In genomic region chr19:1082165-1082927, GRCh38 we compare ENCODE assay signal across 8 cellular contexts. TPM values are rescaled to one million over a fixed set of nuclear protein-coding genes. Genes with fewer than 3 reads are reported as not detected.
A peak's percentile ranks its signal among the peaks of the same experiment; 100 is the strongest.
DNase-seq lines count a peak whose midpoint lies in the region; ATAC-seq and TF ChIP-seq lines count a peak whose summit lies in the region.

No MANE protein-coding gene starts in this region.

- H3K36me3 ChIP-seq in SJCRH30: no peaks in the 10 kb centered on the region

- no peak for TF ChIP-seq EP300 in Ishikawa (IDR thresholded peaks at IDR 0.05; ENCODE audit: borderline replicate concordance)

- no peaks in the 10 kb centered on the region for H3K9me3 ChIP-seq in SJCRH30 (replicated peaks)
- no peaks in the 10 kb centered on the region for H3K9me3 ChIP-seq in iPS-18c (ENCODE audit: control insufficient read depth, insufficient read depth, low read length)

- peak; percentile 56 to 76 for ATAC-seq in activated naive CD4-positive, alpha-beta T cell treated with anti-CD3 and anti-CD28 coated beads, Interleukin-2, amount 50 U/mL, for 72 hours
- no peak for ATAC-seq in HG03457 (IDR thresholded peaks at IDR 0.05; ENCODE audit: unreplicated experiment)

- no peak for TF ChIP-seq CTCF in dorsolateral prefrontal cortex (IDR thresholded peaks at IDR 0.05 in 54 of 56, conservative IDR thresholded peaks at IDR 0.05 in 2 of 56; ENCODE audit: low read depth in 1 of 56, partially characterized antibody in 56 of 56)

- H3K27ac Mint-ChIP-seq in activated naive CD4-positive, alpha-beta T cell treated with anti-CD3 and anti-CD28 coated beads, Interleukin-2, amount 50 U/mL, for 72 hours: peak overlapping the region in 1 of 2 donors; percentile 54

- TF ChIP-seq RAD21 in Ishikawa (IDR thresholded peaks at IDR 0.05; ENCODE audit: low read depth): no peak

- no peak overlapping the region for H3K27ac ChIP-seq in SJCRH30
- no peak overlapping the region for H3K27ac ChIP-seq in dorsolateral prefrontal cortex

- H3K4me1 ChIP-seq in SJCRH30: peaks cover 8% of the 10 kb centered on the region; the same call in 1 of the 2 replicates

- intact Hi-C loops in dorsolateral prefrontal cortex (cut with DNase I): no loop called here

- no peak overlapping the region for H3K4me3 ChIP-seq in SJCRH30
- H3K4me3 ChIP-seq in iPS-18c (ENCODE audit: insufficient read depth, low read depth, low read length): peak overlapping the region; percentile 58; the same call in 1 of the 2 replicates
- H3K4me3 ChIP-seq in dorsolateral prefrontal cortex: no peak overlapping the region

- H3K27me3 ChIP-seq in SJCRH30: no peaks in the 10 kb centered on the region
- no peaks in the 10 kb centered on the region for H3K27me3 ChIP-seq in dorsolateral prefrontal cortex

- DNase-seq in CD1c-positive myeloid dendritic cell (ENCODE audit: extremely low spot score): peak; percentile 76
- DNase-seq in SJCRH30: peak; percentile 58 to 62
- peak in 1 of 2 donors; percentile 87 for DNase-seq in activated naive CD4-positive, alpha-beta T cell treated with anti-CD3 and anti-CD28 coated beads, Interleukin-2, amount 50 U/mL, for 72 hours (ENCODE audit: low spot score in 2 of 2)
- peak; percentile 58 for DNase-seq in stimulated activated CD4-positive, alpha-beta T cell treated with anti-CD3 and anti-CD28 coated beads, Interleukin-2, amount 100 ng/mL, for 4 hours (ENCODE audit: low read depth)
- no peak for DNase-seq in dorsolateral prefrontal cortex

- H3K9me3 Mint-ChIP-seq in activated naive CD4-positive, alpha-beta T cell treated with anti-CD3 and anti-CD28 coated beads, Interleukin-2, amount 50 U/mL, for 72 hours: no peaks in the 10 kb centered on the region

- H3K36me3 Mint-ChIP-seq in activated naive CD4-positive, alpha-beta T cell treated with anti-CD3 and anti-CD28 coated beads, Interleukin-2, amount 50 U/mL, for 72 hours: peaks cover 5 to 36% of the 10 kb centered on the region in 2 donors

TF ChIP-seq in Ishikawa, 13 proteins besides CTCF, POLR2A, EP300 and RAD21:
- TF ChIP-seq, protein P1, sequence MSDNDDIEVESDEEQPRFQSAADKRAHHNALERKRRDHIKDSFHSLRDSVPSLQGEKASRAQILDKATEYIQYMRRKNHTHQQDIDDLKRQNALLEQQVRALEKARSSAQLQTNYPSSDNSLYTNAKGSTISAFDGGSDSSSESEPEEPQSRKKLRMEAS (IDR thresholded peaks at IDR 0.05): peak; percentile 84
- TF ChIP-seq USF1 (IDR thresholded peaks at IDR 0.05): peak; percentile 81
- no peak for TF ChIP-seq ZBTB7A (IDR thresholded peaks at IDR 0.05; ENCODE audit: low read depth)
- TF ChIP-seq TEAD4 (IDR thresholded peaks at IDR 0.05): no peak
- TF ChIP-seq CREB1 (IDR thresholded peaks at IDR 0.05; ENCODE audit: low read depth): no peak; the same call in 1 of the 2 replicates
- TF ChIP-seq YY1 (IDR thresholded peaks at IDR 0.05; ENCODE audit: low read depth): no peak
- no peak for TF ChIP-seq FOXM1 (IDR thresholded peaks at IDR 0.05; ENCODE audit: borderline replicate concordance, low read depth)
- TF ChIP-seq TAF1 (IDR thresholded peaks at IDR 0.05; ENCODE audit: low read depth): no peak
- TF ChIP-seq CEBPB (IDR thresholded peaks at IDR 0.05): no peak

RNA-seq across cellular contexts. Expression of gene POLR2E, which starts 12.8 kb away (rescaled TPM):
- 176 and 183 TPM in 2 replicates for total RNA-seq in SJCRH30 (2014; rRNA removed; shearing (Covaris generic))
- 100 to 1,000 TPM; 248 to 259 TPM for total RNA-seq in activated naive CD4-positive, alpha-beta T cell treated with anti-CD3 and anti-CD28 coated beads, Interleukin-2, amount 50 U/mL, for 72 hours
- 100 to 1,000 TPM; 114 to 230 (median 158) TPM for total RNA-seq in dorsolateral prefrontal cortex

RNA-seq across cellular contexts. Expression of gene ARHGAP45, which starts 15.4 kb away (rescaled TPM):
- 2.9 TPM in 2 replicates for total RNA-seq in SJCRH30 (2014; rRNA removed; shearing (Covaris generic))
- total RNA-seq in activated naive CD4-positive, alpha-beta T cell treated with anti-CD3 and anti-CD28 coated beads, Interleukin-2, amount 50 U/mL, for 72 hours: 100 to 1,000 TPM; 171 to 174 TPM
- total RNA-seq in dorsolateral prefrontal cortex: 10 to 100 TPM in 55 of 120 experiments, 1 to 10 TPM in 65; 2.8 to 23.4 (median 9.5) TPM

RNA-seq across cellular contexts. Expression of gene GPX4, which starts 21.4 kb away (rescaled TPM):
- total RNA-seq in SJCRH30 (2014; rRNA removed; shearing (Covaris generic)): 232 and 290 TPM in 2 replicates
- total RNA-seq in activated naive CD4-positive, alpha-beta T cell treated with anti-CD3 and anti-CD28 coated beads, Interleukin-2, amount 50 U/mL, for 72 hours: 100 to 1,000 TPM; 154 to 316 TPM
- 100 to 1,000 TPM; 189 to 425 (median 310) TPM for total RNA-seq in dorsolateral prefrontal cortex

RNA-seq across cellular contexts. Expression of gene ABCA7, which starts 42.4 kb away (rescaled TPM):
- 7.8 and 11.0 TPM in 2 replicates for total RNA-seq in SJCRH30 (2014; rRNA removed; shearing (Covaris generic))
- total RNA-seq in activated naive CD4-positive, alpha-beta T cell treated with anti-CD3 and anti-CD28 coated beads, Interleukin-2, amount 50 U/mL, for 72 hours: 100 to 1,000 TPM in 1 of 2 donors, 10 to 100 TPM in 1; 17.8 to 105 TPM
- 10 to 100 TPM; 12.5 to 56.5 (median 28.1) TPM for total RNA-seq in dorsolateral prefrontal cortex

RNA-seq across cellular contexts. Expression of gene CNN2, which starts 55.9 kb away (rescaled TPM):
- total RNA-seq in SJCRH30 (2014; rRNA removed; shearing (Covaris generic)): 87.2 and 91.4 TPM in 2 replicates
- total RNA-seq in activated naive CD4-positive, alpha-beta T cell treated with anti-CD3 and anti-CD28 coated beads, Interleukin-2, amount 50 U/mL, for 72 hours: 100 to 1,000 TPM; 187 to 254 TPM
- total RNA-seq in dorsolateral prefrontal cortex: 10 to 100 TPM in 31 of 120 experiments, 1 to 10 TPM in 89; 1.1 to 28.7 (median 6.6) TPM

Comparison
In these comparisons a context has a peak if more than half of its experiments do, and no peak if none do; other contexts are left out.
1. DNase-seq: peak in CD1c-positive myeloid dendritic cell (single experiment), SJCRH30 (2 of 2) and stimulated activated CD4-positive, alpha-beta T cell treated with anti-CD3 and anti-CD28 coated beads, Interleukin-2, amount 100 ng/mL, for 4 hours (single experiment); none in dorsolateral prefrontal cortex (0 of 10).
2. RNA of gene ARHGAP45, which starts 15.4 kb away (total RNA-seq): 171 to 174 TPM in activated naive CD4-positive, alpha-beta T cell treated with anti-CD3 and anti-CD28 coated beads, Interleukin-2, amount 50 U/mL, for 72 hours; 2.8 to 23.4 TPM in dorsolateral prefrontal cortex and 2.9 TPM in SJCRH30; every median in the first group is over 4 times any median in the second.